In the genomic region with DNA sequence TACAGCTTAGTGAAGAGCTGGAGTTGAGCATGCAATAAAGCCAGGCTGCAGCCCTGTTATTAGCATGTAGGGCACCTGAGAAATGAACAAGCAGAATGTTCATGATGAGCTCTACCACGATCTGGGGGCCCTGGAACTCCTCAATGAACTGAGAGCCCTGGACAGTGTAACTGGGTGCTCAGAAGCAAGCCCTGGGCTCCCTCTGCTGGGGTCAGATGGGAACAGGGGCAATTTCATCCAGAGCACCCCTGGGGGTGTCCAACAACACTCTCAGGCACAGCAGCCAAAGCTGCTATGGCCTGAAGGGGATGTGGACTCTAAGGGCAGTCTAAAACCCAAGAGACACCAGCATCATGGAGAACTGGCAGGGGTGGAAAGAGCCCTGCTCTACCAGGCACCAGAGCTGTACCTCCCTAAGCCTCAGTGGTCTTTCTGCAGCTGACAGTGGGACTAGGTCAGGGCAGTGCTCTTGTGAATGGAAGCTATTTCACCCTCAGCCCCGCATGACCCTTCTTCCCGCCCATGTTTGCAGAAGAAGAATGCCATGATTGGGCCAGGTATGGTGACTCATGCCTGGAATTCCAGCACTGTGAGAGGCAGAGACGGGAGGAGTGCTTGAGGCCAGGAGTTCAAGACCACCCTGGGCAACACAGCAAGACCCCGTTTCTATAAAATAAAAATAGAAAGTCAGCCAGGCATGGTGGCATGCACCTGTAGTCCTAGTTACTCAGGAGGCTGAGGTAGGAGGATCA, we compare ENCODE assay signal across 9 cellular contexts. TPM values are rescaled to one million over a fixed set of nuclear protein-coding genes. Genes with fewer than 3 reads are reported as not detected.
DNase-seq lines count a peak whose midpoint lies in the region; FAIRE-seq and TF ChIP-seq lines count a peak whose summit lies in the region.
"Had no signal": no experiment of that assay in that cellular context is flagged by ENCODE, and none has a peak within 500 bp of the region (broad histone marks: within the 10 kb centered on the region; RNA-seq: fewer than 3 reads in every experiment).

No MANE protein-coding gene starts in this region.

- in situ Hi-C loops in GM13977 (cut with MboI; ENCODE audit: low pct_unique_long_range_greater_than_20kb, low sequenced_read_pairs, unreplicated experiment): no loop called here

- DNase-seq in AG20443 (ENCODE audit: low spot score) (peak; percentile 53), GM13977 (ENCODE audit: low spot score) (peak; percentile 37), SW480 (ENCODE audit: low spot score) (peak; percentile 17), endothelial cell of umbilical vein (ENCODE audit: low read depth, low spot score) (peak; percentile 10), osteoblast (ENCODE audit: insufficient read length, low spot score, missing footprints) (no peak), middle frontal gyrus (ENCODE audit: extremely low spot score, low spot score) (no peak), T1000 (lab: John Stamatoyannopoulos, UW) (no peak), NCI-H1048 (lab: John Stamatoyannopoulos, UW) (no peak)

- TF ChIP-seq POLR2A in endothelial cell of umbilical vein (IDR thresholded peaks at IDR 0.05; ENCODE audit: low read depth, low read length): no peak

- BruUV-seq in endothelial cell of umbilical vein (replicated peaks; lab: Mats Ljungman, UMichigan): no TSS peak

- peak; percentile 59 for TF ChIP-seq CTCF in GM13977 (IDR thresholded peaks at IDR 0.05; ENCODE audit: extremely low read depth, insufficient read depth, missing control alignments)
- TF ChIP-seq CTCF in endothelial cell of umbilical vein (IDR thresholded peaks at IDR 0.05; ENCODE audit: extremely low read depth in 1 of 2, insufficient read depth in 1 of 2, low read depth in 1 of 2, low read length in 2 of 2): peak; percentile 4 to 40
- TF ChIP-seq CTCF in osteoblast (IDR thresholded peaks at IDR 0.05; ENCODE audit: extremely low read depth, low read depth, low read length): peak; percentile 58

- H3K4me2 ChIP-seq in endothelial cell of umbilical vein (ENCODE audit: insufficient read depth, low read length) (no peak overlapping the region), osteoblast (ENCODE audit: insufficient read depth, low read length) (no peak overlapping the region)

- intact Hi-C loops in endothelial cell of umbilical vein (cut with micrococcal nuclease): loop anchor here (5.0 kb wide), 1 partner anchor 127 kb away; no protein-coding TSS in a partner anchor

- no peaks in the 10 kb centered on the region for H3K9me1 ChIP-seq in endothelial cell of umbilical vein (replicated peaks; ENCODE audit: control insufficient read depth, extremely low read depth, insufficient read depth, low read length)

- CTCF ChIA-PET in endothelial cell of umbilical vein (lab: Charles Lee): interaction anchor here (0.5 to 2.2 kb wide), 11 partner anchors 14 to 211 kb away, joined by 3 to 14 read pairs (median 3); partner anchors contain the start of gene THOC5

- no peak overlapping the region for H3K4me3 ChIP-seq in endothelial cell of umbilical vein (replicated peaks in 1 of 3; ENCODE audit: insufficient read depth in 1 of 3, low read depth in 1 of 3, low read length in 3 of 3)
- no peak overlapping the region for H3K4me3 ChIP-seq in osteoblast (ENCODE audit: insufficient read depth, low read length)

- FAIRE-seq in endothelial cell of umbilical vein (lab: Jason Lieb, UNC): no peak
- FAIRE-seq: endometrium had no signal

- H3K79me2 ChIP-seq in endothelial cell of umbilical vein (ENCODE audit: control insufficient read depth, insufficient read depth, low read length) (no peaks in the 10 kb centered on the region), osteoblast (ENCODE audit: insufficient read depth, low read length) (no peaks in the 10 kb centered on the region)

- no peak overlapping the region for H3K9ac ChIP-seq in endothelial cell of umbilical vein (replicated peaks; ENCODE audit: extremely low read depth, insufficient read depth, low read length)

- H4K20me1 ChIP-seq in endothelial cell of umbilical vein (replicated peaks; ENCODE audit: control insufficient read depth, extremely low read depth, insufficient read depth, low read length): no peaks in the 10 kb centered on the region
- no peaks in the 10 kb centered on the region for H4K20me1 ChIP-seq in osteoblast (ENCODE audit: insufficient read depth, low read length)

- H3K4me1 ChIP-seq in endothelial cell of umbilical vein (ENCODE audit: control insufficient read depth, extremely low read depth, insufficient read depth, low read length) (peaks cover 12% of the 10 kb centered on the region), osteoblast (ENCODE audit: insufficient read depth, low read length) (peaks cover 11% of the 10 kb centered on the region)

- H3K27me3 ChIP-seq in endothelial cell of umbilical vein (ENCODE audit: control insufficient read depth in 2 of 2, insufficient read depth in 2 of 2, low read length in 2 of 2): no peaks in the 10 kb centered on the region
- no peaks in the 10 kb centered on the region for H3K27me3 ChIP-seq in osteoblast (ENCODE audit: insufficient read depth, low read length)

- dilution Hi-C loops in endothelial cell of umbilical vein (cut with MboI; ENCODE audit: extremely low pct_ligation_motif_present, low sequenced_read_pairs): no loop called here

- H3K36me3 ChIP-seq in endothelial cell of umbilical vein (ENCODE audit: control insufficient read depth in 2 of 2, extremely low read depth in 1 of 2, insufficient read depth in 2 of 2, low read length in 2 of 2) (peaks cover 13 to 42% of the 10 kb centered on the region in 2 experiments), osteoblast (ENCODE audit: insufficient read depth, low read length) (peaks cover 75% of the 10 kb centered on the region)

- H2AFZ ChIP-seq in endothelial cell of umbilical vein (ENCODE audit: low read depth, low read length): no peak overlapping the region
- no peak overlapping the region for H2AFZ ChIP-seq in osteoblast (ENCODE audit: low read length)

- H3K9me3 ChIP-seq in endothelial cell of umbilical vein (replicated peaks; ENCODE audit: control insufficient read depth, insufficient read depth, low read length) (no peaks in the 10 kb centered on the region), osteoblast (ENCODE audit: low read depth, low read length) (no peaks in the 10 kb centered on the region)

- POLR2A ChIA-PET in endothelial cell of umbilical vein (lab: Charles Lee): no interaction called here

- H3K27ac ChIP-seq in endothelial cell of umbilical vein (ENCODE audit: insufficient read depth, low read depth, low read length): no peak overlapping the region
- H3K27ac ChIP-seq in osteoblast (ENCODE audit: low read depth, low read length): no peak overlapping the region

TF ChIP-seq in endothelial cell of umbilical vein, 7 proteins besides CTCF, POLR2A, EP300 and RAD21:
- TF ChIP-seq JUN (IDR thresholded peaks at IDR 0.05; ENCODE audit: borderline replicate concordance, insufficient read depth, insufficient read length, low read depth): no peak
- no peak for TF ChIP-seq MYC (IDR thresholded peaks at IDR 0.05; ENCODE audit: low read depth, low read length)
- no peak for TF ChIP-seq GATA2 (IDR thresholded peaks at IDR 0.05; ENCODE audit: insufficient read depth, insufficient read length, low read depth, low read length)
- no peak for TF ChIP-seq FOS (IDR thresholded peaks at IDR 0.05; ENCODE audit: borderline replicate concordance, insufficient read depth, low read length)
TF ChIP-seq in endothelial cell of umbilical vein: peak in this region for 0.

RNA-seq across cellular contexts. Expression of gene THOC5, which starts 28.9 kb away (rescaled TPM):
- total RNA-seq in endothelial cell of umbilical vein: 73.8 and 82.9 TPM in 2 replicates
- 35.0 and 37.8 TPM in 2 replicates for polyA plus RNA-seq in endothelial cell of umbilical vein
- polyA plus RNA-seq in endothelial cell of umbilical vein (2011; cell fraction: cytosol; rRNA removed): 45.1 and 48.8 TPM in 2 replicates
- polyA plus RNA-seq in endothelial cell of umbilical vein (2011; cell fraction: nucleus; rRNA removed): 133 and 150 TPM in 2 replicates
- polyA plus RNA-seq in endothelial cell of umbilical vein (2012): 48.2 and 56.8 TPM in 2 replicates
- 63.6 and 64.5 TPM in 2 replicates for polyA minus RNA-seq in endothelial cell of umbilical vein
- polyA minus RNA-seq in endothelial cell of umbilical vein (2011; cell fraction: cytosol; rRNA and poly(A)+ RNA removed): 33.2 TPM
- polyA minus RNA-seq in endothelial cell of umbilical vein (2011; cell fraction: nucleus; rRNA and poly(A)+ RNA removed): 33.6 and 44.1 TPM in 2 replicates
- 63.7 and 64.8 TPM in 2 replicates for total RNA-seq in osteoblast

RNA-seq across cellular contexts. Expression of gene NEFH, which starts 44.6 kb away (rescaled TPM):
- total RNA-seq in endothelial cell of umbilical vein: 0.09 and 1.5 TPM in 2 replicates
- polyA plus RNA-seq in endothelial cell of umbilical vein: 0.33 and 0.59 TPM in 2 replicates
- 1.6 and 2.2 TPM in 2 replicates for polyA plus RNA-seq in endothelial cell of umbilical vein (2011; cell fraction: cytosol; rRNA removed)
- polyA plus RNA-seq in endothelial cell of umbilical vein (2011; cell fraction: nucleus; rRNA removed): 0.84 and 1.4 TPM in 2 replicates
- polyA plus RNA-seq in endothelial cell of umbilical vein (2012): 2.6 and 3.0 TPM in 2 replicates
- polyA minus RNA-seq in endothelial cell of umbilical vein: 0.70 and 0.74 TPM in 2 replicates
- not detected for polyA minus RNA-seq in endothelial cell of umbilical vein (2011; cell fraction: cytosol; rRNA and poly(A)+ RNA removed)
- polyA minus RNA-seq in endothelial cell of umbilical vein (2011; cell fraction: nucleus; rRNA and poly(A)+ RNA removed): 0.24 and 0.34 TPM in 2 replicates
- total RNA-seq in osteoblast: under 0.01 and 0.36 TPM in 2 replicates

RNA-seq across cellular contexts. Expression of gene NIPSNAP1, which starts 56.3 kb away (rescaled TPM):
- 51.2 and 51.3 TPM in 2 replicates for total RNA-seq in endothelial cell of umbilical vein
- polyA plus RNA-seq in endothelial cell of umbilical vein: 36.6 and 40.0 TPM in 2 replicates
- polyA plus RNA-seq in endothelial cell of umbilical vein (2011; cell fraction: cytosol; rRNA removed): 53.2 and 53.9 TPM in 2 replicates
- polyA plus RNA-seq in endothelial cell of umbilical vein (2011; cell fraction: nucleus; rRNA removed): 36.6 and 42.5 TPM in 2 replicates
- 43.8 and 46.6 TPM in 2 replicates for polyA plus RNA-seq in endothelial cell of umbilical vein (2012)
- polyA minus RNA-seq in endothelial cell of umbilical vein: 35.5 and 38.3 TPM in 2 replicates
- polyA minus RNA-seq in endothelial cell of umbilical vein (2011; cell fraction: cytosol; rRNA and poly(A)+ RNA removed): 10.8 TPM
- 9.3 and 12.0 TPM in 2 replicates for polyA minus RNA-seq in endothelial cell of umbilical vein (2011; cell fraction: nucleus; rRNA and poly(A)+ RNA removed)
- total RNA-seq in osteoblast: 47.0 and 52.5 TPM in 2 replicates

Comparison
In these comparisons a context has a peak if more than half of its experiments do, and no peak if none do; other contexts are left out.
1. DNase-seq: peak in AG20443 (single experiment), GM13977 (single experiment), SW480 (single experiment) and endothelial cell of umbilical vein (single experiment); none in osteoblast (single experiment), middle frontal gyrus (single experiment), T1000 (single experiment) and NCI-H1048 (single experiment).
2. Peak in every context shown above with its lines, with median percentiles within 50 percentile points of each other: CTCF ChIP-seq.